2 cellular contexts compared by ENCODE assay signal in genomic region chr12:109553471-109553870, GRCh38.
TF ChIP-seq lines count a peak whose summit lies in the region.

No MANE protein-coding gene starts in this region.

TF ChIP-seq in GM23338, 12 proteins besides CTCF, POLR2A, EP300 and RAD21 (continued from another document):
- TF ChIP-seq REST (IDR thresholded peaks at IDR 0.05; ENCODE audit: unreplicated experiment) (no peak), NANOG (IDR thresholded peaks at IDR 0.05; ENCODE audit: borderline replicate concordance) (no peak), JUNB (IDR thresholded peaks at IDR 0.05; ENCODE audit: unreplicated experiment) (no peak), STAT1 (IDR thresholded peaks at IDR 0.05; ENCODE audit: unreplicated experiment) (no peak), EZH2 (IDR thresholded peaks at IDR 0.05; ENCODE audit: low read depth, unreplicated experiment) (no peak)
- TF ChIP-seq, protein P1, sequence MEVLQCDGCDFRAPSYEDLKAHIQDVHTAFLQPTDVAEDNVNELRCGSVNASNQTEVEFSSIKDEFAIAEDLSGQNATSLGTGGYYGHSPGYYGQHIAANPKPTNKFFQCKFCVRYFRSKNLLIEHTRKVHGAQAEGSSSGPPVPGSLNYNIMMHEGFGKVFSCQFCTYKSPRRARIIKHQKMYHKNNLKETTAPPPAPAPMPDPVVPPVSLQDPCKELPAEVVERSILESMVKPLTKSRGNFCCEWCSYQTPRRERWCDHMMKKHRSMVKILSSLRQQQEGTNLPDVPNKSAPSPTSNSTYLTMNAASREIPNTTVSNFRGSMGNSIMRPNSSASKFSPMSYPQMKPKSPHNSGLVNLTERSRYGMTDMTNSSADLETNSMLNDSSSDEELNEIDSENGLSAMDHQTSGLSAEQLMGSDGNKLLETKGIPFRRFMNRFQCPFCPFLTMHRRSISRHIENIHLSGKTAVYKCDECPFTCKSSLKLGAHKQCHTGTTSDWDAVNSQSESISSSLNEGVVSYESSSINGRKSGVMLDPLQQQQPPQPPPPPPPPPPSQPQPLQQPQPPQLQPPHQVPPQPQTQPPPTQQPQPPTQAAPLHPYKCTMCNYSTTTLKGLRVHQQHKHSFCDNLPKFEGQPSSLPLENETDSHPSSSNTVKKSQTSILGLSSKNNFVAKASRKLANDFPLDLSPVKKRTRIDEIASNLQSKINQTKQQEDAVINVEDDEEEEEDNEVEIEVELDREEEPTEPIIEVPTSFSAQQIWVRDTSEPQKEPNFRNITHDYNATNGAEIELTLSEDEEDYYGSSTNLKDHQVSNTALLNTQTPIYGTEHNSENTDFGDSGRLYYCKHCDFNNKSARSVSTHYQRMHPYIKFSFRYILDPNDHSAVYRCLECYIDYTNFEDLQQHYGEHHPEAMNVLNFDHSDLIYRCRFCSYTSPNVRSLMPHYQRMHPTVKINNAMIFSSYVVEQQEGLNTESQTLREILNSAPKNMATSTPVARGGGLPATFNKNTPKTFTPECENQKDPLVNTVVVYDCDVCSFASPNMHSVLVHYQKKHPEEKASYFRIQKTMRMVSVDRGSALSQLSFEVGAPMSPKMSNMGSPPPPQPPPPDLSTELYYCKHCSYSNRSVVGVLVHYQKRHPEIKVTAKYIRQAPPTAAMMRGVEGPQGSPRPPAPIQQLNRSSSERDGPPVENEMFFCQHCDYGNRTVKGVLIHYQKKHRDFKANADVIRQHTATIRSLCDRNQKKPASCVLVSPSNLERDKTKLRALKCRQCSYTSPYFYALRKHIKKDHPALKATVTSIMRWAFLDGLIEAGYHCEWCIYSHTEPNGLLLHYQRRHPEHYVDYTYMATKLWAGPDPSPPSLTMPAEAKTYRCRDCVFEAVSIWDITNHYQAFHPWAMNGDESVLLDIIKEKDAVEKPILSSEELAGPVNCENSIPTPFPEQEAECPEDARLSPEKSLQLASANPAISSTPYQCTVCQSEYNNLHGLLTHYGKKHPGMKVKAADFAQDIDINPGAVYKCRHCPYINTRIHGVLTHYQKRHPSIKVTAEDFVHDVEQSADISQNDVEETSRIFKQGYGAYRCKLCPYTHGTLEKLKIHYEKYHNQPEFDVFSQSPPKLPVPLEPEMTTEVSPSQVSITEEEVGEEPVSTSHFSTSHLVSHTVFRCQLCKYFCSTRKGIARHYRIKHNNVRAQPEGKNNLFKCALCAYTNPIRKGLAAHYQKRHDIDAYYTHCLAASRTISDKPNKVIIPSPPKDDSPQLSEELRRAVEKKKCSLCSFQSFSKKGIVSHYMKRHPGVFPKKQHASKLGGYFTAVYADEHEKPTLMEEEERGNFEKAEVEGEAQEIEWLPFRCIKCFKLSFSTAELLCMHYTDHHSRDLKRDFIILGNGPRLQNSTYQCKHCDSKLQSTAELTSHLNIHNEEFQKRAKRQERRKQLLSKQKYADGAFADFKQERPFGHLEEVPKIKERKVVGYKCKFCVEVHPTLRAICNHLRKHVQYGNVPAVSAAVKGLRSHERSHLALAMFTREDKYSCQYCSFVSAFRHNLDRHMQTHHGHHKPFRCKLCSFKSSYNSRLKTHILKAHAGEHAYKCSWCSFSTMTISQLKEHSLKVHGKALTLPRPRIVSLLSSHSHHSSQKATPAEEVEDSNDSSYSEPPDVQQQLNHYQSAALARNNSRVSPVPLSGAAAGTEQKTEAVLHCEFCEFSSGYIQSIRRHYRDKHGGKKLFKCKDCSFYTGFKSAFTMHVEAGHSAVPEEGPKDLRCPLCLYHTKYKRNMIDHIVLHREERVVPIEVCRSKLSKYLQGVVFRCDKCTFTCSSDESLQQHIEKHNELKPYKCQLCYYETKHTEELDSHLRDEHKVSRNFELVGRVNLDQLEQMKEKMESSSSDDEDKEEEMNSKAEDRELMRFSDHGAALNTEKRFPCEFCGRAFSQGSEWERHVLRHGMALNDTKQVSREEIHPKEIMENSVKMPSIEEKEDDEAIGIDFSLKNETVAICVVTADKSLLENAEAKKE (CRISPR knock-in tag; IDR thresholded peaks at IDR 0.05): no peak

TF ChIP-seq in SK-N-SH treated with all-trans-retinoic acid at 6 μM for 48 hours, 23 proteins besides CTCF, POLR2A, EP300 and RAD21 (continued from another document):
- TF ChIP-seq CSDC2 (CRISPR knock-in tag; IDR thresholded peaks at IDR 0.05) (no peak), ISL1 (CRISPR knock-in tag; IDR thresholded peaks at IDR 0.05) (no peak), CSRNP3 (CRISPR knock-in tag; IDR thresholded peaks at IDR 0.05) (no peak), SNAI2 (CRISPR knock-in tag; IDR thresholded peaks at IDR 0.05) (no peak), ESRRG (CRISPR knock-in tag; IDR thresholded peaks at IDR 0.05) (no peak), ZNF70 (CRISPR knock-in tag; IDR thresholded peaks at IDR 0.05) (no peak), ZFP3 (CRISPR knock-in tag; IDR thresholded peaks at IDR 0.05) (no peak), ZNF8 (CRISPR knock-in tag; IDR thresholded peaks at IDR 0.05) (no peak), ZC3H10 (CRISPR knock-in tag; IDR thresholded peaks at IDR 0.05) (no peak), RARB (CRISPR knock-in tag; IDR thresholded peaks at IDR 0.05) (no peak)
- TF ChIP-seq, protein P2, sequence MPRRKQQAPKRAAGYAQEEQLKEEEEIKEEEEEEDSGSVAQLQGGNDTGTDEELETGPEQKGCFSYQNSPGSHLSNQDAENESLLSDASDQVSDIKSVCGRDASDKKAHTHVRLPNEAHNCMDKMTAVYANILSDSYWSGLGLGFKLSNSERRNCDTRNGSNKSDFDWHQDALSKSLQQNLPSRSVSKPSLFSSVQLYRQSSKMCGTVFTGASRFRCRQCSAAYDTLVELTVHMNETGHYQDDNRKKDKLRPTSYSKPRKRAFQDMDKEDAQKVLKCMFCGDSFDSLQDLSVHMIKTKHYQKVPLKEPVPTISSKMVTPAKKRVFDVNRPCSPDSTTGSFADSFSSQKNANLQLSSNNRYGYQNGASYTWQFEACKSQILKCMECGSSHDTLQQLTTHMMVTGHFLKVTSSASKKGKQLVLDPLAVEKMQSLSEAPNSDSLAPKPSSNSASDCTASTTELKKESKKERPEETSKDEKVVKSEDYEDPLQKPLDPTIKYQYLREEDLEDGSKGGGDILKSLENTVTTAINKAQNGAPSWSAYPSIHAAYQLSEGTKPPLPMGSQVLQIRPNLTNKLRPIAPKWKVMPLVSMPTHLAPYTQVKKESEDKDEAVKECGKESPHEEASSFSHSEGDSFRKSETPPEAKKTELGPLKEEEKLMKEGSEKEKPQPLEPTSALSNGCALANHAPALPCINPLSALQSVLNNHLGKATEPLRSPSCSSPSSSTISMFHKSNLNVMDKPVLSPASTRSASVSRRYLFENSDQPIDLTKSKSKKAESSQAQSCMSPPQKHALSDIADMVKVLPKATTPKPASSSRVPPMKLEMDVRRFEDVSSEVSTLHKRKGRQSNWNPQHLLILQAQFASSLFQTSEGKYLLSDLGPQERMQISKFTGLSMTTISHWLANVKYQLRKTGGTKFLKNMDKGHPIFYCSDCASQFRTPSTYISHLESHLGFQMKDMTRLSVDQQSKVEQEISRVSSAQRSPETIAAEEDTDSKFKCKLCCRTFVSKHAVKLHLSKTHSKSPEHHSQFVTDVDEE (CRISPR knock-in tag; IDR thresholded peaks at IDR 0.05): no peak
